1 cellular context compared by ENCODE assay signal in the genomic region with DNA sequence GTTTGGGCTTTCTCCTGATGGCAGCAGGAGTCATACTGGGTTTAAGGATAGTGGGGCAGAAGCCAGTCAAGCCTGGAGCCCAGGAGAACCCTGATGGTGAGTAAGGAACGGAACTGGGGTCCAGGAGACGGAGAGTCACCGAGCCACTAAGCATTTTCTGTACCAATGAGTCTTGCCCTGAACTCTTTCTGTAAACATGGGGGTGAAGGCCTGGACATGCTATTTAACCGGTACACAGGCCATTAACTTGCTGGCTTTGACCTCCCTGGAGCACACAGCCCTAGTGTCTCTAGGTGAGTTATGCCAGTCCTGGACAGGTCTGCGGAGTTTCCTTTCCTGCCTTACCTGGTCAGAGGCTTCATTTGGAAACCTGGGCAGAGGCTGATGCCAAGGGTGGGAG.
TF ChIP-seq lines count a peak whose summit lies in the region.

No MANE protein-coding gene starts in this region.

TF ChIP-seq in GM23338, 12 proteins besides CTCF, POLR2A, EP300 and RAD21 (continued from another document):
- TF ChIP-seq, protein P1, sequence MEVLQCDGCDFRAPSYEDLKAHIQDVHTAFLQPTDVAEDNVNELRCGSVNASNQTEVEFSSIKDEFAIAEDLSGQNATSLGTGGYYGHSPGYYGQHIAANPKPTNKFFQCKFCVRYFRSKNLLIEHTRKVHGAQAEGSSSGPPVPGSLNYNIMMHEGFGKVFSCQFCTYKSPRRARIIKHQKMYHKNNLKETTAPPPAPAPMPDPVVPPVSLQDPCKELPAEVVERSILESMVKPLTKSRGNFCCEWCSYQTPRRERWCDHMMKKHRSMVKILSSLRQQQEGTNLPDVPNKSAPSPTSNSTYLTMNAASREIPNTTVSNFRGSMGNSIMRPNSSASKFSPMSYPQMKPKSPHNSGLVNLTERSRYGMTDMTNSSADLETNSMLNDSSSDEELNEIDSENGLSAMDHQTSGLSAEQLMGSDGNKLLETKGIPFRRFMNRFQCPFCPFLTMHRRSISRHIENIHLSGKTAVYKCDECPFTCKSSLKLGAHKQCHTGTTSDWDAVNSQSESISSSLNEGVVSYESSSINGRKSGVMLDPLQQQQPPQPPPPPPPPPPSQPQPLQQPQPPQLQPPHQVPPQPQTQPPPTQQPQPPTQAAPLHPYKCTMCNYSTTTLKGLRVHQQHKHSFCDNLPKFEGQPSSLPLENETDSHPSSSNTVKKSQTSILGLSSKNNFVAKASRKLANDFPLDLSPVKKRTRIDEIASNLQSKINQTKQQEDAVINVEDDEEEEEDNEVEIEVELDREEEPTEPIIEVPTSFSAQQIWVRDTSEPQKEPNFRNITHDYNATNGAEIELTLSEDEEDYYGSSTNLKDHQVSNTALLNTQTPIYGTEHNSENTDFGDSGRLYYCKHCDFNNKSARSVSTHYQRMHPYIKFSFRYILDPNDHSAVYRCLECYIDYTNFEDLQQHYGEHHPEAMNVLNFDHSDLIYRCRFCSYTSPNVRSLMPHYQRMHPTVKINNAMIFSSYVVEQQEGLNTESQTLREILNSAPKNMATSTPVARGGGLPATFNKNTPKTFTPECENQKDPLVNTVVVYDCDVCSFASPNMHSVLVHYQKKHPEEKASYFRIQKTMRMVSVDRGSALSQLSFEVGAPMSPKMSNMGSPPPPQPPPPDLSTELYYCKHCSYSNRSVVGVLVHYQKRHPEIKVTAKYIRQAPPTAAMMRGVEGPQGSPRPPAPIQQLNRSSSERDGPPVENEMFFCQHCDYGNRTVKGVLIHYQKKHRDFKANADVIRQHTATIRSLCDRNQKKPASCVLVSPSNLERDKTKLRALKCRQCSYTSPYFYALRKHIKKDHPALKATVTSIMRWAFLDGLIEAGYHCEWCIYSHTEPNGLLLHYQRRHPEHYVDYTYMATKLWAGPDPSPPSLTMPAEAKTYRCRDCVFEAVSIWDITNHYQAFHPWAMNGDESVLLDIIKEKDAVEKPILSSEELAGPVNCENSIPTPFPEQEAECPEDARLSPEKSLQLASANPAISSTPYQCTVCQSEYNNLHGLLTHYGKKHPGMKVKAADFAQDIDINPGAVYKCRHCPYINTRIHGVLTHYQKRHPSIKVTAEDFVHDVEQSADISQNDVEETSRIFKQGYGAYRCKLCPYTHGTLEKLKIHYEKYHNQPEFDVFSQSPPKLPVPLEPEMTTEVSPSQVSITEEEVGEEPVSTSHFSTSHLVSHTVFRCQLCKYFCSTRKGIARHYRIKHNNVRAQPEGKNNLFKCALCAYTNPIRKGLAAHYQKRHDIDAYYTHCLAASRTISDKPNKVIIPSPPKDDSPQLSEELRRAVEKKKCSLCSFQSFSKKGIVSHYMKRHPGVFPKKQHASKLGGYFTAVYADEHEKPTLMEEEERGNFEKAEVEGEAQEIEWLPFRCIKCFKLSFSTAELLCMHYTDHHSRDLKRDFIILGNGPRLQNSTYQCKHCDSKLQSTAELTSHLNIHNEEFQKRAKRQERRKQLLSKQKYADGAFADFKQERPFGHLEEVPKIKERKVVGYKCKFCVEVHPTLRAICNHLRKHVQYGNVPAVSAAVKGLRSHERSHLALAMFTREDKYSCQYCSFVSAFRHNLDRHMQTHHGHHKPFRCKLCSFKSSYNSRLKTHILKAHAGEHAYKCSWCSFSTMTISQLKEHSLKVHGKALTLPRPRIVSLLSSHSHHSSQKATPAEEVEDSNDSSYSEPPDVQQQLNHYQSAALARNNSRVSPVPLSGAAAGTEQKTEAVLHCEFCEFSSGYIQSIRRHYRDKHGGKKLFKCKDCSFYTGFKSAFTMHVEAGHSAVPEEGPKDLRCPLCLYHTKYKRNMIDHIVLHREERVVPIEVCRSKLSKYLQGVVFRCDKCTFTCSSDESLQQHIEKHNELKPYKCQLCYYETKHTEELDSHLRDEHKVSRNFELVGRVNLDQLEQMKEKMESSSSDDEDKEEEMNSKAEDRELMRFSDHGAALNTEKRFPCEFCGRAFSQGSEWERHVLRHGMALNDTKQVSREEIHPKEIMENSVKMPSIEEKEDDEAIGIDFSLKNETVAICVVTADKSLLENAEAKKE (CRISPR knock-in tag; IDR thresholded peaks at IDR 0.05), result no peak
- no peak for TF ChIP-seq ZNF114 (CRISPR knock-in tag; IDR thresholded peaks at IDR 0.05)
- no peak for TF ChIP-seq CREB1 (CRISPR knock-in tag; IDR thresholded peaks at IDR 0.05; ENCODE audit: low read depth)
